In the genomic region with DNA sequence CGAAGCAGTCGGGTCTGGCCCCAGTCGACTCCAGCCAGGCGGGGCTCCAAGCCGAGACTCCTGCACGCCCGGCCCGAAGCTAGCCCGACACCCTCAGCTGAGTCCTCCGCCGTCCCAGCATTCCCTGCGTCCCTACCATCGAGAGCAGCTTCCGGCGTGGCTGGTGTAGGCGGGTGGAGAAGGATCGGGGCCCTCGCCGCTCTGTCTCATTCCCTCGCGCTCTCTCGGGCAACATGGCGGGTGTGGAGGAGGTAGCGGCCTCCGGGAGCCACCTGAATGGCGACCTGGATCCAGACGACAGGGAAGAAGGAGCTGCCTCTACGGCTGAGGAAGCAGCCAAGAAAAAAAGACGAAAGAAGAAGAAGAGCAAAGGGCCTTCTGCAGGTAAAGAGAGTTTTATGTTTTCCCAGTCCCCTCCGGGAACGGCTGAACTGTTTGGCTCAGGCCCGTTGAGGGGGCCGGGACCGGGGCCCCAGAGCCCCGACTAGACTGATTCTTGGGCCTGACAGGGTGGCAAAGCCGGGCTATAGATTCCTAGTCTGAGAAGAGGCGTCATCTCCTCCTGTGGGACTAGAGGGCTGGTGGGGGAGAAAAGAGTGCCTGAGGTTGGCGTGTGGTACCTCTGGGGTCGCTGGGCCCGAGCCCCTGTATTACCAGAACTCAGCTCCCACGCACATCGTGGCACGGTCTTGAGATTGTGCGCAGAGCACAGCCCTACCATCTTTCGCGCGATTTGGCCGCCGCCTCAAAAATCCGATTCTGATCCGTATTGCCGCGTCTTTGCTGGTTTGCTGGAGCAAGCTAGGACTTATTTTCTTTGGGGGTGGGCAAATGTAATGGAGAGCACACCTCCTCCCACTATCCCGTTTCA, we compare ENCODE assay signal across 8 cellular contexts. TPM values are rescaled to one million over a fixed set of nuclear protein-coding genes. Genes with fewer than 3 reads are reported as not detected.
A peak's percentile ranks its signal among the peaks of the same experiment; 100 is the strongest.
DNase-seq lines count a peak whose midpoint lies in the region; ATAC-seq, FAIRE-seq and TF ChIP-seq lines count a peak whose summit lies in the region.

A gene (plus strand): TSS at position 206 of the 871 bp plus-strand sequence. CDS start 28 bp downstream, at position 234.

- H3K27me3 Mint-ChIP-seq in natural killer cell treated with Interleukin-12 subunit alpha and Interleukin-12 subunit beta and Interleukin-15 and Interleukin-18, amount 100 ng/mL, for 72 hours = peaks cover 0 to 10% of the 10 kb centered on the region in 2 donors

- no peaks in the 10 kb centered on the region for H3F3A ChIP-seq in Loucy (ENCODE audit: low read depth)

- H3K27ac Mint-ChIP-seq in natural killer cell treated with Interleukin-12 subunit alpha and Interleukin-12 subunit beta and Interleukin-15 and Interleukin-18, amount 100 ng/mL, for 72 hours = peak within 1 kb of the TSS; percentile 93 to 94

- peak; percentile 85 for TF ChIP-seq POLR2A in H54 (IDR thresholded peaks at IDR 0.05; ENCODE audit: low read depth, low read length)
- peak; percentile 95 for TF ChIP-seq POLR2A in Raji (IDR thresholded peaks at IDR 0.05; ENCODE audit: insufficient read depth, low read depth, low read length)

- peak within 1 kb of the TSS; percentile 97 for H3K4me3 Mint-ChIP-seq in natural killer cell treated with Interleukin-12 subunit alpha and Interleukin-12 subunit beta and Interleukin-15 and Interleukin-18, amount 100 ng/mL, for 72 hours

- peak; percentile 96 for FAIRE-seq in H54 (lab: Jason Lieb, UNC)

- DNase-seq in EL (peak; percentile 98), H54 (ENCODE audit: insufficient read length, low spot score) (peak; percentile 95), fibroblast of peridontal ligament (ENCODE audit: extremely low read depth) (peak; percentile 93)
- peak; percentile 89 for DNase-seq in activated T-helper 9 cell treated with anti-CD3 and anti-CD28 coated beads, Interleukin-2, amount 50 U/mL, for 16 hours (ENCODE audit: low read depth)
- peak; percentile 96 for DNase-seq in natural killer cell treated with Interleukin-12 subunit alpha and Interleukin-12 subunit beta and Interleukin-15 and Interleukin-18, amount 100 ng/mL, for 72 hours (ENCODE audit: low spot score)
- DNase-seq in stimulated activated naive CD8-positive, alpha-beta T cell treated with anti-CD3 and anti-CD28 coated beads, Interleukin-15, Interleukin-2, amounts not matched to agents 100 U/mL and 50 U/mL, for 24 hours = peak; percentile 94

- peak within 1 kb of the TSS; percentile 96 for H3K9ac ChIP-seq in Loucy (ENCODE audit: low read depth, low read length, poor library complexity, severe bottlenecking)

- peaks cover 53% of the 10 kb centered on the region for H3K79me2 ChIP-seq in Loucy (ENCODE audit: insufficient read depth, low read length)

- H2AFZ ChIP-seq in Loucy (ENCODE audit: low read length) = peak within 1 kb of the TSS; percentile 99

- no peaks in the 10 kb centered on the region for H3K9me3 ChIP-seq in Loucy (ENCODE audit: insufficient read depth, low read depth, low read length)

- peaks cover 25% of the 10 kb centered on the region for H3K36me3 Mint-ChIP-seq in natural killer cell treated with Interleukin-12 subunit alpha and Interleukin-12 subunit beta and Interleukin-15 and Interleukin-18, amount 100 ng/mL, for 72 hours

- peak within 1 kb of the TSS; percentile 89 for H3K4me3 ChIP-seq in Loucy (ENCODE audit: low read length, poor library complexity, severe bottlenecking)

- ATAC-seq in natural killer cell treated with Interleukin-12 subunit alpha and Interleukin-12 subunit beta and Interleukin-15 and Interleukin-18, amount 100 ng/mL, for 72 hours = peak; percentile 100
- peak; percentile 100 for ATAC-seq in stimulated activated naive CD8-positive, alpha-beta T cell treated with anti-CD3 and anti-CD28 coated beads, Interleukin-15, Interleukin-2, amounts not matched to agents 100 U/mL and 50 U/mL, for 24 hours

- TF ChIP-seq CTCF in Loucy (conservative IDR thresholded peaks at IDR 0.05; ENCODE audit: low read length) = no peak

- peak within 1 kb of the TSS; percentile 87 for H3K4me2 ChIP-seq in Loucy (ENCODE audit: low read depth, low read length, poor library complexity, severe bottlenecking)

- peaks cover 21% of the 10 kb centered on the region; the same call in 1 of the 2 replicates for H3K36me3 ChIP-seq in Loucy (ENCODE audit: insufficient read depth, low read length)

- H3K9me3 Mint-ChIP-seq in natural killer cell treated with Interleukin-12 subunit alpha and Interleukin-12 subunit beta and Interleukin-15 and Interleukin-18, amount 100 ng/mL, for 72 hours = no peaks in the 10 kb centered on the region

- H4K20me1 ChIP-seq in Loucy (ENCODE audit: insufficient read depth, low read length, poor library complexity, severe bottlenecking) = peaks cover 39% of the 10 kb centered on the region

- H3K4me1 Mint-ChIP-seq in natural killer cell treated with Interleukin-12 subunit alpha and Interleukin-12 subunit beta and Interleukin-15 and Interleukin-18, amount 100 ng/mL, for 72 hours (ENCODE audit: low read depth in 2 of 2) = peaks cover 30 to 48% of the 10 kb centered on the region in 2 donors

- H3K4me1 ChIP-seq in Loucy (ENCODE audit: insufficient read depth, low read length, poor library complexity, severe bottlenecking) = peaks cover 50% of the 10 kb centered on the region

- H3K9me2 ChIP-seq in Loucy (replicated peaks; ENCODE audit: low read depth, low read length) = no peaks in the 10 kb centered on the region

- no peaks in the 10 kb centered on the region for H3K27me3 ChIP-seq in Loucy (ENCODE audit: insufficient read depth, low read length, poor library complexity, severe bottlenecking)

RNA-seq across cellular contexts. Expression of the gene that starts here (rescaled TPM):
- total RNA-seq in natural killer cell treated with Interleukin-12 subunit alpha and Interleukin-12 subunit beta and Interleukin-15 and Interleukin-18, amount 100 ng/mL, for 72 hours = 10 to 100 TPM; 75.8 to 80.3 TPM

Comparison
In these comparisons a context has a peak if more than half of its experiments do, and no peak if none do; other contexts are left out.
1. Peak in every context shown above with its lines: DNase-seq, ATAC-seq and H3K4me3 ChIP-seq.